8 cellular contexts compared by ENCODE assay signal in genomic region chr10:14543048-14543903, GRCh38.
DNase-seq lines count a peak whose midpoint lies in the region; ATAC-seq and TF ChIP-seq lines count a peak whose summit lies in the region.

No MANE protein-coding gene starts in this region.

- POLR2A ChIA-PET in T-cell (lab: Charles Lee) = interaction anchor here (0.5 to 2.2 kb wide), 20 partner anchors 9 to 358 kb away, joined by 3 to 9 read pairs (median 4); partner anchors contain the start of genes CDNF (in 1 of the 2), HSPA14 (in 1 of the 2) and MSANTD7 (in 1 of the 2)

- peaks cover 86% of the 10 kb centered on the region for H3K36me3 Mint-ChIP-seq in activated T-cell treated with anti-CD3 and anti-CD28 coated beads, Interleukin-2, amount 50 U/mL, for 24 hours (ENCODE audit: low read depth)
- peaks cover 56% of the 10 kb centered on the region for H3K36me3 Mint-ChIP-seq in T-cell

- peaks cover 92% of the 10 kb centered on the region for H3K4me1 Mint-ChIP-seq in activated T-cell treated with anti-CD3 and anti-CD28 coated beads, Interleukin-2, amount 50 U/mL, for 24 hours (ENCODE audit: low read depth)
- H3K4me1 Mint-ChIP-seq in T-cell = peaks cover 89 to 95% (median 91%) of the 10 kb centered on the region in 3 donors

- no peaks in the 10 kb centered on the region for H3K27me3 Mint-ChIP-seq in activated T-cell treated with anti-CD3 and anti-CD28 coated beads, Interleukin-2, amount 50 U/mL, for 24 hours
- no peaks in the 10 kb centered on the region for H3K27me3 Mint-ChIP-seq in T-cell

- ATAC-seq in T-cell (replicated peaks in 1 of 4) (peak; percentile 67 to 80 (median 69)), GM18520 (IDR thresholded peaks at IDR 0.05; ENCODE audit: unreplicated experiment) (no peak), GM21737 (IDR thresholded peaks at IDR 0.05; ENCODE audit: unreplicated experiment) (no peak)

- H3K9me3 Mint-ChIP-seq in activated T-cell treated with anti-CD3 and anti-CD28 coated beads, Interleukin-2, amount 50 U/mL, for 24 hours = no peaks in the 10 kb centered on the region
- no peaks in the 10 kb centered on the region for H3K9me3 Mint-ChIP-seq in T-cell

- TF ChIP-seq CTCF in retinal pigment epithelial cell (conservative IDR thresholded peaks at IDR 0.05; ENCODE audit: low read depth, low read length) = peak; percentile 45

- no peak overlapping the region for H3K4me3 ChIP-seq in retinal pigment epithelial cell (ENCODE audit: low read length)

- peak overlapping the region; percentile 69 for H3K4me3 Mint-ChIP-seq in activated T-cell treated with anti-CD3 and anti-CD28 coated beads, Interleukin-2, amount 50 U/mL, for 24 hours
- H3K4me3 Mint-ChIP-seq in T-cell = peak overlapping the region; percentile 45 to 73 (median 52)

- CTCF ChIA-PET in T-cell (lab: Charles Lee) = interaction anchor here (0.6 to 3.2 kb wide), 54 partner anchors 8 to 884 kb away, joined by 3 to 26 read pairs (median 4); partner anchors contain the start of genes CDNF (in 1 of the 2), HSPA14 (in 1 of the 2), MEIG1 (in 1 of the 2) and MSANTD7 (in 1 of the 2)

- DNase-seq in activated T-cell treated with anti-CD3 and anti-CD28 coated beads, Interleukin-2, amount 50 U/mL, for 24 hours = peak; percentile 61
- DNase-seq in activated T-cell treated with anti-CD3 and anti-CD28 coated beads for 4 hours (no peak), T-cell (peak in 29 of 34 experiments; percentile 30 to 77 (median 64)), fibroblast of peridontal ligament (ENCODE audit: extremely low read depth) (peak; percentile 80), retinal pigment epithelial cell (ENCODE audit: low read depth) (no peak), NCI-H146 treated with DMSO at 0.1 percent for 48 hours (lab: John Stamatoyannopoulos, UW; ENCODE audit: unreplicated experiment) (no peak)

- peak overlapping the region; percentile 96 for H3K27ac Mint-ChIP-seq in activated T-cell treated with anti-CD3 and anti-CD28 coated beads, Interleukin-2, amount 50 U/mL, for 24 hours
- H3K27ac Mint-ChIP-seq in T-cell = peak overlapping the region; percentile 75 to 89

Comparison
In these comparisons a context has a peak if more than half of its experiments do, and no peak if none do; other contexts are left out.
1. DNase-seq: peak in activated T-cell treated with anti-CD3 and anti-CD28 coated beads, Interleukin-2, amount 50 U/mL, for 24 hours (single experiment), T-cell (29 of 34) and fibroblast of peridontal ligament (single experiment); none in activated T-cell treated with anti-CD3 and anti-CD28 coated beads for 4 hours (single experiment), retinal pigment epithelial cell (single experiment) and NCI-H146 treated with DMSO at 0.1 percent for 48 hours (single experiment).
2. ATAC-seq: peak in T-cell (4 of 4); none in GM18520 (single experiment) and GM21737 (single experiment).